In the genomic region with DNA sequence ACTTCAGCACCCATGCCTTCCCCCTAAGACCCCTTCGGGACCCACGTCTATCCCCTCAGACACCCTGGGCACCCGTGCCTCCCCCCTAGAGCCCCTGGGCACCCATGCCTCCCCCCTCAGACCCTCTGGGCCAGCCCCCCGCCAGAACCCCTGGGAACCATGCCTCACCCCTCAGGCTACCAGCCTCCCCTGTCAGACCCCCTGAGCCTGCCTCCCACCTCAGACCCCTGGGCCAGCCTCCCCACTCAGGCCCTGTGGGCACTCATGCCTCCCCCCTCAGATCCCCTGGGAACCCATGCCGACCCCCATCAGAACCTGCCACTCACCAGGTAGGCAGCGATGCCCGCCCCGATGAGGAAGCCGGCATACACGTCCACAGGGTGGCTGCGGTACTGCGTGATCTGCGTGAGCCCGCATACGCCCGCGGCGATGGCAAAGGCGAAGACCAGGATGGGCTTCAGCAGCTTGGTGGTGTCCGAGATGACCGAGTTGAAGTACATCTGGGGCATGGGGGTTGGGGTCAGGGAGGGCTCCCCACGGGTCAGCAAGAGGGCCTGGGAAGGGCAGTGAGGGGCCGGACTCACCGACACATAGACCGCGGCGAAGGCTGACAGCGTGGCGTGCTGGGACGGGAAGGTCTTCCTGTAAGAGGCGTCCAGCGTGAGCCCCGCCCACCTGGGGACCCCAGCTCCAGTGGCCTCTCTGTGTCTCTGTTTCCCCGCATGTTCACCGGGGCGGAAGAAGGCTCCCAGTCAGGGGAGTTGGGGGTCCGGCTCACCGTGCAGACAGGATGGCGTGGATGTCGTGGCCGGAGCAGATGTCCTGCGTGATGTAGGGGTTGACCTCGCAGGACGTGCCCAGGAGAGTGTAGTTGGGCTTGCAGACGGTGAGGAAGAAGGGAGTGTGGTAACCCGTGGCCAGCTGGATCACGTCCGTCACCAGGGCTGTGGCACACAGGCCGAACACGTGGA, we compare ENCODE assay signal across 1 cellular context.
TF ChIP-seq lines count a peak whose summit lies in the region.

No MANE protein-coding gene starts in this region.

TF ChIP-seq in HepG2, 621 proteins besides CTCF, POLR2A, EP300 and RAD21:
- TF ChIP-seq ZNF773 (CRISPR knock-in tag; IDR thresholded peaks at IDR 0.05; ENCODE audit: borderline replicate concordance) = 0 out of 2 replicates have a peak, but pooled peaks have one; percentile 42
- TF ChIP-seq ZNF12 (CRISPR knock-in tag; IDR thresholded peaks at IDR 0.05) = no peak
- no peak for TF ChIP-seq ZSCAN30 (CRISPR knock-in tag; IDR thresholded peaks at IDR 0.05)
- no peak for TF ChIP-seq ZNF383 (CRISPR knock-in tag; IDR thresholded peaks at IDR 0.05; ENCODE audit: borderline replicate concordance)
- TF ChIP-seq ZNF549 (CRISPR knock-in tag; IDR thresholded peaks at IDR 0.05) = no peak
- TF ChIP-seq HNRNPL (IDR thresholded peaks at IDR 0.05; ENCODE audit: low read depth, low read length) = 0 out of 2 replicates have a peak, but pooled peaks have one; percentile 48
- no peak for TF ChIP-seq ZFP37 (CRISPR knock-in tag; IDR thresholded peaks at IDR 0.05; ENCODE audit: borderline replicate concordance)
- TF ChIP-seq HDAC2 (CRISPR knock-in tag; IDR thresholded peaks at IDR 0.05) = no peak
- no peak for TF ChIP-seq PPARG (CRISPR knock-in tag; conservative IDR thresholded peaks at IDR 0.05)
- TF ChIP-seq, protein P1, sequence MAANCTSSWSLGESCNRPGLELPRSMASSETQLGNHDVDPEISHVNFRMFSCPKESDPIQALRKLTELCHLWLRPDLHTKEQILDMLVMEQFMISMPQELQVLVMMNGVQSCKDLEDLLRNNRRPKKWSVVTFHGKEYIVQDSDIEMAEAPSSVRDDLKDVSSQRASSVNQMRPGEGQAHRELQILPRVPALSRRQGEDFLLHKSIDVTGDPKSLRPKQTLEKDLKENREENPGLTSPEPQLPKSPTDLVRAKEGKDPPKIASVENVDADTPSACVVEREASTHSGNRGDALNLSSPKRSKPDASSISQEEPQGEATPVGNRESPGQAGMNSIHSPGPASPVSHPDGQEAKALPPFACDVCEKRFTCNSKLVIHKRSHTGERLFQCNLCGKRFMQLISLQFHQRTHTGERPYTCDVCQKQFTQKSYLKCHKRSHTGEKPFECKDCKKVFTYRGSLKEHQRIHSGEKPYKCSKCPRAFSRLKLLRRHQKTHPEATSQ (CRISPR knock-in tag; IDR thresholded peaks at IDR 0.05; ENCODE audit: borderline replicate concordance) = no peak
- no peak for TF ChIP-seq SCMH1 (CRISPR knock-in tag; IDR thresholded peaks at IDR 0.05; ENCODE audit: borderline replicate concordance)
- TF ChIP-seq PHB2 (IDR thresholded peaks at IDR 0.05; ENCODE audit: partially characterized antibody) = no peak
- TF ChIP-seq ZNF768 (CRISPR knock-in tag; IDR thresholded peaks at IDR 0.05) = 0 out of 2 replicates have a peak, but pooled peaks have one; percentile 9
- TF ChIP-seq DPF2 (CRISPR knock-in tag; IDR thresholded peaks at IDR 0.05; ENCODE audit: borderline replicate concordance, low read depth) = no peak
- TF ChIP-seq ZNF552 (CRISPR knock-in tag; IDR thresholded peaks at IDR 0.05; ENCODE audit: borderline replicate concordance) = no peak
- TF ChIP-seq ZNF333 (CRISPR knock-in tag; IDR thresholded peaks at IDR 0.05; ENCODE audit: borderline replicate concordance) = no peak
- TF ChIP-seq, protein P2, sequence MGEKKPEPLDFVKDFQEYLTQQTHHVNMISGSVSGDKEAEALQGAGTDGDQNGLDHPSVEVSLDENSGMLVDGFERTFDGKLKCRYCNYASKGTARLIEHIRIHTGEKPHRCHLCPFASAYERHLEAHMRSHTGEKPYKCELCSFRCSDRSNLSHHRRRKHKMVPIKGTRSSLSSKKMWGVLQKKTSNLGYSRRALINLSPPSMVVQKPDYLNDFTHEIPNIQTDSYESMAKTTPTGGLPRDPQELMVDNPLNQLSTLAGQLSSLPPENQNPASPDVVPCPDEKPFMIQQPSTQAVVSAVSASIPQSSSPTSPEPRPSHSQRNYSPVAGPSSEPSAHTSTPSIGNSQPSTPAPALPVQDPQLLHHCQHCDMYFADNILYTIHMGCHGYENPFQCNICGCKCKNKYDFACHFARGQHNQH (CRISPR knock-in tag; IDR thresholded peaks at IDR 0.05) = no peak
- TF ChIP-seq RFXANK (CRISPR knock-in tag; IDR thresholded peaks at IDR 0.05) = no peak
- TF ChIP-seq ZNF10 (CRISPR knock-in tag; IDR thresholded peaks at IDR 0.05; ENCODE audit: borderline replicate concordance, low read depth) = no peak
- no peak for TF ChIP-seq SALL2 (CRISPR knock-in tag; IDR thresholded peaks at IDR 0.05)
- peak; percentile 96 for TF ChIP-seq AGO2 (optimal IDR thresholded peaks at IDR 0.05; ENCODE audit: low read depth, low read length)
- TF ChIP-seq CHD2 (IDR thresholded peaks at IDR 0.05; ENCODE audit: low read depth, low read length) = 0 out of 2 replicates have a peak, but pooled peaks have one; percentile 18
- TF ChIP-seq RBM22 (optimal IDR thresholded peaks at IDR 0.05; ENCODE audit: low read length) = peak; percentile 38
- peak; percentile 46 for TF ChIP-seq PTBP1 (IDR thresholded peaks at IDR 0.05; ENCODE audit: low read depth, low read length, poor library complexity, severe bottlenecking)
- peak; percentile 95 for TF ChIP-seq ZSCAN22 (CRISPR knock-in tag; IDR thresholded peaks at IDR 0.05)
- TF ChIP-seq GABPB1 (CRISPR knock-in tag; IDR thresholded peaks at IDR 0.05) = no peak
- TF ChIP-seq POLR2AphosphoS2 (IDR thresholded peaks at IDR 0.05; ENCODE audit: low read depth, low read length) = peak; percentile 96; the same call in 1 of the 2 replicates
- TF ChIP-seq AGO1 (IDR thresholded peaks at IDR 0.05; ENCODE audit: low read depth, low read length, poor library complexity, severe bottlenecking) = peak; percentile 65
- TF ChIP-seq AKAP8 (CRISPR knock-in tag; IDR thresholded peaks at IDR 0.05) = peak; percentile 82; the same call in 1 of the 2 replicates
- TF ChIP-seq ZNF615 (CRISPR knock-in tag; IDR thresholded peaks at IDR 0.05; ENCODE audit: borderline replicate concordance) = no peak
- TF ChIP-seq ZNF260 (CRISPR knock-in tag; IDR thresholded peaks at IDR 0.05; ENCODE audit: borderline replicate concordance, low read depth) = no peak
- no peak for TF ChIP-seq ZNF138 (CRISPR knock-in tag; IDR thresholded peaks at IDR 0.05; ENCODE audit: low read depth)
- no peak for TF ChIP-seq NR2F2 (IDR thresholded peaks at IDR 0.05; ENCODE audit: borderline replicate concordance, low read depth)
- TF ChIP-seq PCBP1 (IDR thresholded peaks at IDR 0.05; ENCODE audit: borderline replicate concordance, low read depth, low read length) = 0 out of 2 replicates have a peak, but pooled peaks have one; percentile 74
- TF ChIP-seq CAMTA2 (CRISPR knock-in tag; IDR thresholded peaks at IDR 0.05; ENCODE audit: borderline replicate concordance) = no peak
- TF ChIP-seq, protein P3, sequence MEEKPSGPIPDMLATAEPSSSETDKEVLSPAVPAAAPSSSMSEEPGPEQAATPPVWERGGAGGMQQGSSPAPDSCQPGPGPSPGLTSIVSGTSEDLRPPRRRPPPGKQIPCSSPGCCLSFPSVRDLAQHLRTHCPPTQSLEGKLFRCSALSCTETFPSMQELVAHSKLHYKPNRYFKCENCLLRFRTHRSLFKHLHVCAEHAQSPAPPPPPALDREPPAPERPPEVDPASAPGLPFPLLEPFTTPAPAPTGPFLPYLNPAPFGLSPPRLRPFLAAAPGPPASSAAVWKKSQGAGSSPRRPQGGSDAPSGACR (CRISPR knock-in tag; IDR thresholded peaks at IDR 0.05) = no peak
- TF ChIP-seq ETV6 (CRISPR knock-in tag; conservative IDR thresholded peaks at IDR 0.05) = no peak
- TF ChIP-seq, protein P4, sequence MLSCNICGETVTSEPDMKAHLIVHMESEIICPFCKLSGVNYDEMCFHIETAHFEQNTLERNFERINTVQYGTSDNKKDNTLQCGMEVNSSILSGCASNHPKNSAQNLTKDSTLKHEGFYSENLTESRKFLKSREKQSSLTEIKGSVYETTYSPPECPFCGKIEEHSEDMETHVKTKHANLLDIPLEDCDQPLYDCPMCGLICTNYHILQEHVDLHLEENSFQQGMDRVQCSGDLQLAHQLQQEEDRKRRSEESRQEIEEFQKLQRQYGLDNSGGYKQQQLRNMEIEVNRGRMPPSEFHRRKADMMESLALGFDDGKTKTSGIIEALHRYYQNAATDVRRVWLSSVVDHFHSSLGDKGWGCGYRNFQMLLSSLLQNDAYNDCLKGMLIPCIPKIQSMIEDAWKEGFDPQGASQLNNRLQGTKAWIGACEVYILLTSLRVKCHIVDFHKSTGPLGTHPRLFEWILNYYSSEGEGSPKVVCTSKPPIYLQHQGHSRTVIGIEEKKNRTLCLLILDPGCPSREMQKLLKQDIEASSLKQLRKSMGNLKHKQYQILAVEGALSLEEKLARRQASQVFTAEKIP (CRISPR knock-in tag; IDR thresholded peaks at IDR 0.05; ENCODE audit: borderline replicate concordance) = no peak
- TF ChIP-seq ZC3H13 (CRISPR knock-in tag; IDR thresholded peaks at IDR 0.05) = 0 out of 2 replicates have a peak, but pooled peaks have one; percentile 16
- TF ChIP-seq ZMYM2 (CRISPR knock-in tag; IDR thresholded peaks at IDR 0.05) = no peak
- TF ChIP-seq ZNF382 (CRISPR knock-in tag; IDR thresholded peaks at IDR 0.05; ENCODE audit: borderline replicate concordance) = no peak
- no peak for TF ChIP-seq ZNF530 (CRISPR knock-in tag; IDR thresholded peaks at IDR 0.05; ENCODE audit: low read depth)
- TF ChIP-seq ZNF3 (CRISPR knock-in tag; IDR thresholded peaks at IDR 0.05) = no peak
- no peak for TF ChIP-seq HNRNPH1 (optimal IDR thresholded peaks at IDR 0.05; ENCODE audit: low read depth, low read length)
- no peak for TF ChIP-seq TBL1XR1 (IDR thresholded peaks at IDR 0.05; ENCODE audit: borderline replicate concordance, low read length, partially characterized antibody)
- 0 out of 2 replicates have a peak, but pooled peaks have one; percentile 30 for TF ChIP-seq ZBTB7B (CRISPR knock-in tag; IDR thresholded peaks at IDR 0.05)
TF ChIP-seq in HepG2: peak in this region for 14.
